10 cellular contexts compared by ENCODE assay signal in the genomic region with DNA sequence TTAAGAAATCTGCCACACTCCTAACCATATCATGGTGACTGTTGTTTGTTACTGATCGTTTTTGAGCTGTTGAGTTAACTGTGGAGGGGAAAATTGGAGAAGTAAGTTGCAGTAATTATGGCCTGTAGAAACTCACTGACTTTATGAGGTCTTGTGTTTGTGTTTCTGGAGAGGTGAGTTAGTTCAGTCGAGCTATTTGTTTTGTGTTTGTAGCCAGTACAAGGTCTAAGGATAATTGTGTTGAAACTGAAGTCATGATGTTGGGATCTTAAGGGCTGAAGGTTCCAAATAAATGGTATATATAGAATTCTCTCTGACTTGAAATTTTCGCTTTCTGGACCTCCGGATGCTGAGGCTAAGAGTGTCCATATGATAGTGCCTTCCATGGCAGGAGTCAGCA. TPM values are rescaled to one million over a fixed set of nuclear protein-coding genes. Genes with fewer than 3 reads are reported as not detected.
A peak's percentile ranks its signal among the peaks of the same experiment; 100 is the strongest.
DNase-seq lines count a peak whose midpoint lies in the region; ATAC-seq and TF ChIP-seq lines count a peak whose summit lies in the region.
"Not testable (repeated sequence)": the region's sequence is repeated elsewhere in the genome, so short reads cannot be mapped to it uniquely, and the experiment has no call there.
"Had no signal": no experiment of that assay in that cellular context is flagged by ENCODE, and none has a peak within 500 bp of the region (broad histone marks: within the 10 kb centered on the region; RNA-seq: fewer than 3 reads in every experiment).

No MANE protein-coding gene starts in this region.

- not testable (repeated sequence) for H3F3A ChIP-seq in PC-9 (ENCODE audit: insufficient read depth, low read depth)

- peaks cover 32% of the 10 kb centered on the region for H3K4me1 Mint-ChIP-seq in activated T-cell treated with anti-CD3 and anti-CD28 coated beads, Interleukin-2, amount 50 U/mL, for 4 hours (ENCODE audit: low read depth)
- H3K4me1 Mint-ChIP-seq in glutamatergic neuron (ENCODE audit: low read depth, unreplicated experiment) (peaks cover 29% of the 10 kb centered on the region), naive B cell (peaks cover 4 to 39% (median 27%) of the 10 kb centered on the region in 3 donors)

- BruUV-seq in PC-9 (replicated peaks; lab: Mats Ljungman, UMichigan); mammary epithelial cell (replicated peaks; lab: Mats Ljungman, UMichigan): not testable (repeated sequence)

- not testable (repeated sequence) for H3K27me3 ChIP-seq in AG04450 (ENCODE audit: control insufficient read depth, insufficient read depth, low read length); HAP-1 (ENCODE audit: low read depth); PC-9 (ENCODE audit: insufficient read depth, low read depth); mammary epithelial cell (ENCODE audit: insufficient read depth, low read length); spleen (replicated peaks in 1 of 7)

- H3K36me3 ChIP-seq in HAP-1 (replicated peaks) = peaks cover 11% of the 10 kb centered on the region
- H3K36me3 ChIP-seq in PC-9 (ENCODE audit: low read depth); mammary epithelial cell (ENCODE audit: insufficient read depth, low read length): not testable (repeated sequence)
- peaks cover 0 to 33% (median 12%) of the 10 kb centered on the region in 6 donors for H3K36me3 ChIP-seq in spleen

- not testable (repeated sequence) for H3K9me2 ChIP-seq in PC-9 (ENCODE audit: insufficient read depth)

- H2AFZ ChIP-seq in PC-9; mammary epithelial cell (ENCODE audit: low read depth, low read length): not testable (repeated sequence)

- CTCF ChIA-PET in AG04450 (lab: Charles Lee); PC-9 (lab: Charles Lee); mammary epithelial cell (lab: Charles Lee; ENCODE audit: low non-redundant PET): not testable (repeated sequence)

- not testable (repeated sequence) for H3K9me3 ChIP-seq in AG04450 (ENCODE audit: control insufficient read depth, insufficient read depth, low read length); HAP-1; PC-9 (ENCODE audit: insufficient read depth, low read depth); mammary epithelial cell (replicated peaks; ENCODE audit: insufficient read depth, low read length); spleen

- not testable (repeated sequence) for TF ChIP-seq POLR2A in spleen (IDR thresholded peaks at IDR 0.05)

- dilution Hi-C loops in mammary epithelial cell (cut with HindIII; ENCODE audit: low sequenced_read_pairs) = not testable (repeated sequence)

- not testable (repeated sequence) for H3K27ac ChIP-seq in AG04450 (ENCODE audit: low read depth, low read length); PC-9; mammary epithelial cell (ENCODE audit: insufficient read depth, low read depth, low read length)
- H3K27ac ChIP-seq in spleen = peak overlapping the region in 1 of 8 donors; percentile 54

- H3K4me2 ChIP-seq in PC-9 (peak overlapping the region; percentile 85), mammary epithelial cell (ENCODE audit: insufficient read depth, low read depth, low read length) (peak overlapping the region; percentile 75)

- H3K4me3 ChIP-seq in AG04450 (ENCODE audit: low read depth, low read length) (peak overlapping the region; percentile 27), HAP-1 (peak overlapping the region; percentile 41), PC-9 (peak overlapping the region; percentile 62; the same call in 1 of the 2 replicates), mammary epithelial cell (replicated peaks in 1 of 3; ENCODE audit: insufficient read depth in 1 of 3, low read depth in 2 of 3, low read length in 3 of 3) (peak overlapping the region; percentile 48 to 65 (median 55)), spleen (peak overlapping the region in 5 of 8 donors; percentile 29 to 70 (median 44))

- peak overlapping the region; percentile 37 for H3K9ac ChIP-seq in mammary epithelial cell (ENCODE audit: insufficient read depth, low read length)

- peak overlapping the region; percentile 94 for H3K4me3 Mint-ChIP-seq in activated T-cell treated with anti-CD3 and anti-CD28 coated beads, Interleukin-2, amount 50 U/mL, for 4 hours
- H3K4me3 Mint-ChIP-seq in glutamatergic neuron (ENCODE audit: unreplicated experiment) = peak overlapping the region; percentile 94
- peak overlapping the region in 7 of 8 donors; percentile 72 to 95 (median 90) for H3K4me3 Mint-ChIP-seq in naive B cell

- H3K27ac Mint-ChIP-seq in glutamatergic neuron (ENCODE audit: unreplicated experiment) (peak overlapping the region; percentile 93), naive B cell (peak overlapping the region in 3 of 6 donors; percentile 64 to 69 (median 67))

- not testable (repeated sequence) for H3K9me3 Mint-ChIP-seq in activated T-cell treated with anti-CD3 and anti-CD28 coated beads, Interleukin-2, amount 50 U/mL, for 4 hours; glutamatergic neuron (ENCODE audit: unreplicated experiment); naive B cell

- not testable (repeated sequence) for H3K27me3 Mint-ChIP-seq in activated T-cell treated with anti-CD3 and anti-CD28 coated beads, Interleukin-2, amount 50 U/mL, for 4 hours (ENCODE audit: low read depth); glutamatergic neuron (ENCODE audit: unreplicated experiment); naive B cell

- not testable (repeated sequence) for TF ChIP-seq CTCF in AG04450 (IDR thresholded peaks at IDR 0.05; ENCODE audit: low read depth, low read length); PC-9 (conservative IDR thresholded peaks at IDR 0.05); mammary epithelial cell (conservative IDR thresholded peaks at IDR 0.05 in 1 of 2, IDR thresholded peaks at IDR 0.05 in 1 of 2; ENCODE audit: extremely low read depth in 1 of 2, insufficient read depth in 1 of 2, low read depth in 1 of 2, low read length in 2 of 2); glutamatergic neuron (IDR thresholded peaks at IDR 0.05; ENCODE audit: partially characterized antibody, unreplicated experiment); spleen (IDR thresholded peaks at IDR 0.05 in 8 of 11, conservative IDR thresholded peaks at IDR 0.05 in 3 of 11)

- not testable (repeated sequence) for H3K36me3 Mint-ChIP-seq in activated T-cell treated with anti-CD3 and anti-CD28 coated beads, Interleukin-2, amount 50 U/mL, for 4 hours (ENCODE audit: insufficient read depth); glutamatergic neuron (ENCODE audit: unreplicated experiment)
- peaks cover 0 to 16% of the 10 kb centered on the region in 2 donors for H3K36me3 Mint-ChIP-seq in naive B cell

- intact Hi-C loops in PC-9 (cut with micrococcal nuclease; ENCODE audit: unreplicated experiment); mammary epithelial cell (cut with micrococcal nuclease); spleen (cut with DNase I; ENCODE audit: low total_unique reads): not testable (repeated sequence)

- in situ Hi-C loops in HAP-1 (cut with MboI; ENCODE audit: low sequenced_read_pairs); mammary epithelial cell (cut with MboI; ENCODE audit: low sequenced_read_pairs in 2 of 2): not testable (repeated sequence)

- ATAC-seq in activated T-cell treated with anti-CD3 and anti-CD28 coated beads, Interleukin-2, amount 50 U/mL, for 4 hours; naive B cell (ENCODE audit: low read depth in 2 of 2): not testable (repeated sequence)

- not testable (repeated sequence) for DNase-seq in AG04450 (ENCODE audit: low read depth, low spot score); HAP-1 (ENCODE audit: low spot score in 2 of 2); PC-9; activated T-cell treated with anti-CD3 and anti-CD28 coated beads, Interleukin-2, amount 50 U/mL, for 4 hours; mammary epithelial cell; glutamatergic neuron; naive B cell; spleen

- H4K20me1 ChIP-seq in PC-9 (ENCODE audit: insufficient read depth); mammary epithelial cell (ENCODE audit: insufficient read depth, low read length): not testable (repeated sequence)

- WGBS in mammary epithelial cell (ENCODE audit: low coverage, missing lambda C conversion rate) = 45% methylated on average over 4 of the region's 4 CpGs
- WGBS in spleen, 5 donors = 49 to 56% (median 52%) methylated on average over 4 of the region's 4 CpGs

- POLR2A ChIA-PET in AG04450 (lab: Yijun Ruan, JAX); PC-9 (lab: Charles Lee; ENCODE audit: unreplicated experiment): not testable (repeated sequence)

- H3K4me1 ChIP-seq in HAP-1; PC-9 (replicated peaks; ENCODE audit: insufficient read depth); mammary epithelial cell (ENCODE audit: insufficient read depth, low read length): not testable (repeated sequence)
- H3K4me1 ChIP-seq in spleen = peaks cover 0 to 30% (median 16%) of the 10 kb centered on the region in 6 donors

- peaks cover 18% of the 10 kb centered on the region for H3K79me2 ChIP-seq in PC-9 (ENCODE audit: low read depth)
- peaks cover 45% of the 10 kb centered on the region for H3K79me2 ChIP-seq in mammary epithelial cell (ENCODE audit: insufficient read depth, low read length)

RNA-seq across cellular contexts. Expression of gene GOLGA6L26, which starts 29.2 kb away (rescaled TPM):
- polyA plus RNA-seq in AG04450 (2011; rRNA removed) = not detected in 2 replicates
- not detected in 2 replicates for polyA minus RNA-seq in AG04450 (2011; rRNA and poly(A)+ RNA removed)
- not detected in 2 replicates for total RNA-seq in PC-9 (2021)
- not detected for total RNA-seq in activated T-cell treated with anti-CD3 and anti-CD28 coated beads, Interleukin-2, amount 50 U/mL, for 4 hours
- not detected for total RNA-seq in mammary epithelial cell
- not detected for polyA plus RNA-seq in mammary epithelial cell
- polyA minus RNA-seq in mammary epithelial cell = not detected
- total RNA-seq in glutamatergic neuron (ENCODE audit: unreplicated experiment) = not detected
- not detected for polyA plus RNA-seq in naive B cell (ENCODE audit: low read depth in 6 of 6)
- total RNA-seq in spleen = not detected
- not detected for polyA plus RNA-seq in spleen
- total RNA-seq: foreskin keratinocyte, myocyte had no signal
- polyA plus RNA-seq: foreskin keratinocyte had no signal

RNA-seq across cellular contexts. Expression of gene GOLGA8S, which starts 49.7 kb away (rescaled TPM):
- polyA plus RNA-seq in AG04450 (2011; rRNA removed) (0.02 and 0.04 TPM in 2 replicates), mammary epithelial cell (not detected), naive B cell (ENCODE audit: low read depth in 6 of 6) (not detected), spleen (under 1 TPM in 2 of 3 donors, not detected in 1; 0.07 to 0.13 TPM)
- not detected in 2 replicates for polyA minus RNA-seq in AG04450 (2011; rRNA and poly(A)+ RNA removed)
- total RNA-seq in PC-9 (2021) (0.09 TPM in 1 of 2 replicates, not detected in the other), mammary epithelial cell (not detected), glutamatergic neuron (ENCODE audit: unreplicated experiment) (not detected), spleen (under 1 TPM; 0.09 to 0.70 (median 0.43) TPM)
- total RNA-seq in activated T-cell treated with anti-CD3 and anti-CD28 coated beads, Interleukin-2, amount 50 U/mL, for 4 hours = not detected
- 0.67 TPM for polyA minus RNA-seq in mammary epithelial cell
- total RNA-seq: myocyte had no signal
- polyA plus RNA-seq: foreskin keratinocyte had no signal
